ENCODE assay signal across 8 cellular contexts in the genomic region with DNA sequence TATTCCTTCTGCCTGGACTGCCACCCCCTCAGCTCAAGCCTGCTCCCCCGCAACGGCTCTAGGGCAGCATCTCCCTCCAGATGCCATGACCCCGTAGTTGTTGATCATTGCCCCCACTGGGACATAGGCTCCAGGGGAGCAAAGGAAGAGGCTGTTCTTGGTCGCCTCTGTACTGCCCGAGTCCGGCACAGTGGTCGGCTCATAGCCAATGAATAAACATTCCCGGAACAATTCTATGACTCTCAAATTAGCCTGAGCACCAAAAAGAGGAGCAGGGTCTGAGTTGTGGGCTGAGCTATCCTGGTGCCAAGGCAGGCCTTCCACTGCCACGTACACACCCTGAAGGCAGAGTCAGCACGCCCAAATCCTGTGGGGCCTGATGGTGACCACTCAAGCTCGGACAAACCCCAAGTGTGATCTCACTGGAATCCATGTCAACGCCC. TPM values are rescaled to one million over a fixed set of nuclear protein-coding genes. Genes with fewer than 3 reads are reported as not detected.
DNase-seq lines count a peak whose midpoint lies in the region; ATAC-seq and TF ChIP-seq lines count a peak whose summit lies in the region.

No MANE protein-coding gene starts in this region.

- H3K4me3 Mint-ChIP-seq in activated CD8-positive, alpha-beta T cell treated with anti-CD3 and anti-CD28 coated beads for 36 hours = no peak overlapping the region
- H3K4me3 Mint-ChIP-seq in activated CD8-positive, alpha-beta T cell treated with anti-CD3 and anti-CD28 coated beads, Interleukin-2, amount 10 ng/mL, durations not matched to agents 7 days and 5 days = no peak overlapping the region
- no peak overlapping the region for H3K4me3 Mint-ChIP-seq in dendritic cell treated with granulocyte-macrophage colony-stimulating factor and Interleukin-4, amounts not matched to agents 40 ng/mL and 50 ng/mL, for 4 days

- H3K27me3 Mint-ChIP-seq in activated CD8-positive, alpha-beta T cell treated with anti-CD3 and anti-CD28 coated beads for 36 hours = no peaks in the 10 kb centered on the region
- H3K27me3 Mint-ChIP-seq in activated CD8-positive, alpha-beta T cell treated with anti-CD3 and anti-CD28 coated beads, Interleukin-2, amount 10 ng/mL, durations not matched to agents 7 days and 5 days (ENCODE audit: low read depth) = no peaks in the 10 kb centered on the region
- no peaks in the 10 kb centered on the region for H3K27me3 Mint-ChIP-seq in dendritic cell treated with granulocyte-macrophage colony-stimulating factor and Interleukin-4, amounts not matched to agents 40 ng/mL and 50 ng/mL, for 4 days

- H3K9ac ChIP-seq in mucosa of stomach (ENCODE audit: low read length) = peak overlapping the region; percentile 6

- no peak for TF ChIP-seq CTCF in activated CD8-positive, alpha-beta T cell treated with anti-CD3 and anti-CD28 coated beads for 36 hours (IDR thresholded peaks at IDR 0.05)

- peaks cover 19% of the 10 kb centered on the region for H3K36me3 Mint-ChIP-seq in activated CD8-positive, alpha-beta T cell treated with anti-CD3 and anti-CD28 coated beads for 36 hours (ENCODE audit: low read depth)
- peaks cover 33% of the 10 kb centered on the region for H3K36me3 Mint-ChIP-seq in activated CD8-positive, alpha-beta T cell treated with anti-CD3 and anti-CD28 coated beads, Interleukin-2, amount 10 ng/mL, durations not matched to agents 7 days and 5 days (ENCODE audit: low read depth)
- peaks cover 60% of the 10 kb centered on the region for H3K36me3 Mint-ChIP-seq in dendritic cell treated with granulocyte-macrophage colony-stimulating factor and Interleukin-4, amounts not matched to agents 40 ng/mL and 50 ng/mL, for 4 days (ENCODE audit: low read depth)

- H3K4me1 ChIP-seq in mucosa of stomach (ENCODE audit: control insufficient read depth, insufficient read depth, low read length) = peaks cover 85% of the 10 kb centered on the region

- ATAC-seq in activated CD8-positive, alpha-beta T cell treated with anti-CD3 and anti-CD28 coated beads for 36 hours = no peak
- no peak for ATAC-seq in activated CD8-positive, alpha-beta T cell treated with anti-CD3 and anti-CD28 coated beads, Interleukin-2, amount 10 ng/mL, durations not matched to agents 7 days and 5 days
- ATAC-seq in GM19328 (IDR thresholded peaks at IDR 0.05; ENCODE audit: unreplicated experiment) = no peak

- H3K9me3 Mint-ChIP-seq in activated CD8-positive, alpha-beta T cell treated with anti-CD3 and anti-CD28 coated beads for 36 hours = no peaks in the 10 kb centered on the region
- no peaks in the 10 kb centered on the region for H3K9me3 Mint-ChIP-seq in activated CD8-positive, alpha-beta T cell treated with anti-CD3 and anti-CD28 coated beads, Interleukin-2, amount 10 ng/mL, durations not matched to agents 7 days and 5 days (ENCODE audit: insufficient read depth)
- no peaks in the 10 kb centered on the region for H3K9me3 Mint-ChIP-seq in dendritic cell treated with granulocyte-macrophage colony-stimulating factor and Interleukin-4, amounts not matched to agents 40 ng/mL and 50 ng/mL, for 4 days

- CTCF ChIA-PET in activated CD8-positive, alpha-beta T cell treated with anti-CD3 and anti-CD28 coated beads for 36 hours (lab: Charles Lee) = interaction anchor here (1.0 kb wide), 2 partner anchors 11 to 13 kb away, joined by 3 read pairs; no protein-coding TSS in a partner anchor
- CTCF ChIA-PET in activated CD8-positive, alpha-beta T cell treated with anti-CD3 and anti-CD28 coated beads, Interleukin-2, amount 10 ng/mL, durations not matched to agents 7 days and 5 days (lab: Charles Lee) = interaction anchor here (0.6 to 1.2 kb wide), 2 partner anchors 12 to 14 kb away, joined by 3 read pairs; no protein-coding TSS in a partner anchor

- H3K27ac Mint-ChIP-seq in activated CD8-positive, alpha-beta T cell treated with anti-CD3 and anti-CD28 coated beads for 36 hours = peak overlapping the region; percentile 36
- no peak overlapping the region for H3K27ac Mint-ChIP-seq in activated CD8-positive, alpha-beta T cell treated with anti-CD3 and anti-CD28 coated beads, Interleukin-2, amount 10 ng/mL, durations not matched to agents 7 days and 5 days
- peak overlapping the region; percentile 95 for H3K27ac Mint-ChIP-seq in dendritic cell treated with granulocyte-macrophage colony-stimulating factor and Interleukin-4, amounts not matched to agents 40 ng/mL and 50 ng/mL, for 4 days

- H3K36me3 ChIP-seq in mucosa of stomach (ENCODE audit: control insufficient read depth, insufficient read depth, low read length) = no peaks in the 10 kb centered on the region

- POLR2A ChIA-PET in activated CD8-positive, alpha-beta T cell treated with anti-CD3 and anti-CD28 coated beads for 36 hours (lab: Charles Lee) = no interaction called here
- POLR2A ChIA-PET in activated CD8-positive, alpha-beta T cell treated with anti-CD3 and anti-CD28 coated beads, Interleukin-2, amount 10 ng/mL, durations not matched to agents 7 days and 5 days (lab: Charles Lee) = no interaction called here

- intact Hi-C loops in activated CD8-positive, alpha-beta T cell treated with anti-CD3 and anti-CD28 coated beads for 36 hours (cut with micrococcal nuclease) = no loop called here
- intact Hi-C loops in dendritic cell treated with granulocyte-macrophage colony-stimulating factor and Interleukin-4, amounts not matched to agents 40 ng/mL and 50 ng/mL, for 4 days (cut with micrococcal nuclease) = no loop called here

- no peak for DNase-seq in activated CD8-positive, alpha-beta T cell treated with anti-CD3 and anti-CD28 coated beads for 36 hours
- DNase-seq in activated CD8-positive, alpha-beta T cell treated with anti-CD3 and anti-CD28 coated beads, Interleukin-2, amount 10 ng/mL, durations not matched to agents 7 days and 5 days = no peak
- DNase-seq in ureter (ENCODE audit: low spot score) (peak; percentile 83), globus pallidus (ENCODE audit: low spot score) (no peak), SIG-M5 treated with dmso at 0.1 percent for 504 hours (lab: John Stamatoyannopoulos, UW; ENCODE audit: unreplicated experiment) (no peak)

- no peaks in the 10 kb centered on the region for H3K27me3 ChIP-seq in mucosa of stomach (ENCODE audit: control insufficient read depth, insufficient read depth, low read length)

- peaks cover 89% of the 10 kb centered on the region for H3K4me1 Mint-ChIP-seq in activated CD8-positive, alpha-beta T cell treated with anti-CD3 and anti-CD28 coated beads for 36 hours (ENCODE audit: low read depth)
- peaks cover 79% of the 10 kb centered on the region for H3K4me1 Mint-ChIP-seq in activated CD8-positive, alpha-beta T cell treated with anti-CD3 and anti-CD28 coated beads, Interleukin-2, amount 10 ng/mL, durations not matched to agents 7 days and 5 days (ENCODE audit: low read depth)
- peaks cover 94% of the 10 kb centered on the region for H3K4me1 Mint-ChIP-seq in dendritic cell treated with granulocyte-macrophage colony-stimulating factor and Interleukin-4, amounts not matched to agents 40 ng/mL and 50 ng/mL, for 4 days (ENCODE audit: low read depth)

- no peaks in the 10 kb centered on the region for H3K9me3 ChIP-seq in mucosa of stomach (ENCODE audit: control insufficient read depth, low read length)

- H3K4me3 ChIP-seq in mucosa of stomach (ENCODE audit: low read length) = no peak overlapping the region

RNA-seq across cellular contexts. Expression of gene CAPZB, which starts 33.1 kb away (rescaled TPM):
- total RNA-seq in activated CD8-positive, alpha-beta T cell treated with anti-CD3 and anti-CD28 coated beads for 36 hours = 100 to 1,000 TPM; 335 to 340 TPM
- total RNA-seq in activated CD8-positive, alpha-beta T cell treated with anti-CD3 and anti-CD28 coated beads, Interleukin-2, amount 10 ng/mL, durations not matched to agents 7 days and 5 days = 100 to 1,000 TPM; 492 to 518 TPM
- 284 TPM for total RNA-seq in ureter
